In the genomic region with DNA sequence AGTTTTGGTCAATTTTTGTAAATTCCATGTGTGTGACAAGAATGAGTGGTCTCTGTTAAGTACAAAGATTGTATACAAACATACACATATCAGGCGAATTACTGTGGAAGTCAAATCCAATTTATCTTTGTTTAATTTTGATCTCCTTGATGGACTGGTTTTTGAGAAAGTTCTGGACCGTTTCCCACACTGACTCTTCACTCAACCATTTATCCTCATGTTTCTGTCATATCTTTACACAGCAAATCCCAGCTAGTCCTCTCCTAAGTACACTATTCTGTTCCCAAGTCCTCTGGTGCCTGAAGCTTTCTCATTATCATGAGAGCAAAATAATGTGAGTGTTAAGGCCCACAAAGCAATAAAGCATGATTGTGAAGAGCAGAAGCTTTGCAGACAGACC, we compare ENCODE assay signal across 29 cellular contexts.
"Had no signal": no experiment of that assay in that cellular context is flagged by ENCODE, and none has a peak within 500 bp of the region (broad histone marks: within the 10 kb centered on the region; RNA-seq: fewer than 3 reads in every experiment).

No MANE protein-coding gene starts in this region.

- ATAC-seq: left colon; left lung; lower lobe of right lung; naive thymus-derived CD8-positive, alpha-beta T cell; pancreas; right cardiac atrium; sciatic nerve; stimulated activated naive B cell treated with anti-CD40 and anti-IgM and Interleukin-4, amounts not matched to agents 10 μg/mL and 1 μg/mL and 100 μg/mL, for 72 hours; stimulated activated naive CD8-positive, alpha-beta T cell treated with anti-CD3 and anti-CD28 coated beads, Interleukin-15, Interleukin-2, amounts not matched to agents 100 U/mL and 50 U/mL, for 24 hours had no signal

- H3K27ac Mint-ChIP-seq: immature natural killer cell; naive thymus-derived CD8-positive, alpha-beta T cell; nephron; stimulated activated naive B cell treated with anti-CD40 and anti-IgM and Interleukin-4, amounts not matched to agents 10 μg/mL and 1 μg/mL and 100 μg/mL, for 72 hours had no signal

- H3K36me3 ChIP-seq: left lung, lower lobe of right lung, pancreas, prostate gland, stomach, thyroid gland, transverse colon, upper lobe of left lung, vagina had no signal

- DNase-seq: immature natural killer cell; kidney; left colon; left lung; lower lobe of right lung; mammary epithelial cell; naive thymus-derived CD8-positive, alpha-beta T cell; nucleus accumbens; pancreas; posterior cingulate gyrus; retina; right cardiac atrium; stimulated activated CD4-positive, alpha-beta T cell treated with anti-CD3 and anti-CD28 coated beads, Interleukin-12 subunit alpha, Interleukin-12 subunit beta, amount 100 ng/mL, for 4 hours; stimulated activated CD4-positive, alpha-beta T cell treated with anti-CD3 and anti-CD28 coated beads, Interleukin-15, amount 100 ng/mL, for 24 hours; stimulated activated CD4-positive, alpha-beta T cell treated with anti-CD3 and anti-CD28 coated beads, Interleukin-2, amount 100 ng/mL, for 24 hours; stimulated activated CD4-positive, alpha-beta T cell treated with anti-CD3 and anti-CD28 coated beads, Interleukin-4, amount 100 ng/mL, for 1 hour; stimulated activated naive B cell treated with anti-CD40 and anti-IgM and Interleukin-4, amounts not matched to agents 10 μg/mL and 1 μg/mL and 100 μg/mL, for 72 hours; stimulated activated naive CD8-positive, alpha-beta T cell treated with anti-CD3 and anti-CD28 coated beads, Interleukin-15, Interleukin-2, amounts not matched to agents 100 U/mL and 50 U/mL, for 24 hours; stomach; testis; thyroid gland; transverse colon; upper lobe of left lung had no signal

- H3K27ac ChIP-seq: left lung, lower lobe of right lung, pancreas, prostate gland, skin epidermis, stomach, testis, thyroid gland, transverse colon, upper lobe of left lung, vagina had no signal

- H3K9me3 Mint-ChIP-seq: neural crest cell had no signal

- H3K4me3 ChIP-seq: left lung, lower lobe of right lung, pancreas, prostate gland, skin epidermis, stomach, testis, thyroid gland, transverse colon, upper lobe of left lung, vagina had no signal

- H3K27me3 ChIP-seq: left lung, pancreas, stomach, testis, thyroid gland, transverse colon, upper lobe of left lung, vagina had no signal

- H3K27me3 Mint-ChIP-seq: stimulated activated naive B cell treated with anti-CD40 and anti-IgM and Interleukin-4, amounts not matched to agents 10 μg/mL and 1 μg/mL and 100 μg/mL, for 72 hours had no signal

- H3K36me3 Mint-ChIP-seq: immature natural killer cell; naive thymus-derived CD8-positive, alpha-beta T cell; stimulated activated naive B cell treated with anti-CD40 and anti-IgM and Interleukin-4, amounts not matched to agents 10 μg/mL and 1 μg/mL and 100 μg/mL, for 72 hours had no signal

- H3K4me1 ChIP-seq: left lung, lower lobe of right lung, pancreas, stomach, testis, transverse colon, upper lobe of left lung, vagina had no signal

- H3K9me3 ChIP-seq: left lung, lower lobe of right lung, pancreas, prostate gland, testis, thyroid gland, transverse colon, upper lobe of left lung, vagina had no signal

- H3K4me3 Mint-ChIP-seq: immature natural killer cell; naive thymus-derived CD8-positive, alpha-beta T cell; nephron; neural crest cell; stimulated activated naive B cell treated with anti-CD40 and anti-IgM and Interleukin-4, amounts not matched to agents 10 μg/mL and 1 μg/mL and 100 μg/mL, for 72 hours had no signal

- H3K4me1 Mint-ChIP-seq: immature natural killer cell; stimulated activated naive B cell treated with anti-CD40 and anti-IgM and Interleukin-4, amounts not matched to agents 10 μg/mL and 1 μg/mL and 100 μg/mL, for 72 hours had no signal
